21 cellular contexts compared by ENCODE assay signal in the genomic region with DNA sequence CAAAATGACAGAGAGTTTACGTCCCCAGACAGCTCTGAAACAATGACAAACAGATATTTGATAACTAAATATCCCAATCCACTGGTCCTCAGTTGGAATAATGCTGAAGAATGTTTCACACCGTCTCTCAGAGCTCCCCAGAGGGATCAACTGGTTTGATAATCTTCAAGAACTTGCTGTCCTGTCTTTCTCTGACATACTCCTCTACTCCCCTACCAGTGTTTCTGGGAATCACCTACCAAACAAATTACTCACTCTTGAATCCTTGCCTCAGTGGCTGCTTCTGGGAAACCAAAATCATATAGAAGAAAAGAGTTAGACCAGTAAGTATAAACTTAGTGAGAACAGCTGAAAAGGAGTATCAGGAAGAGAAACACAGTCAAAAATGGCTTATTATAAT.
DNase-seq lines count a peak whose midpoint lies in the region; ATAC-seq and TF ChIP-seq lines count a peak whose summit lies in the region.
"Had no signal": no experiment of that assay in that cellular context is flagged by ENCODE, and none has a peak within 500 bp of the region (broad histone marks: within the 10 kb centered on the region; RNA-seq: fewer than 3 reads in every experiment).

No MANE protein-coding gene starts in this region.

- TF ChIP-seq CTCF in fibroblast of the aortic adventitia (IDR thresholded peaks at IDR 0.05; ENCODE audit: insufficient read depth, low read length), result no peak

- DNase-seq in EH (ENCODE audit: low read depth) (peak; percentile 36), amniotic epithelial cell (ENCODE audit: low read depth) (peak; percentile 50), fibroblast of the aortic adventitia (ENCODE audit: low read depth) (peak; percentile 28), skeletal muscle cell (ENCODE audit: low read depth) (peak; percentile 71), activated gamma-delta T cell (lab: John Stamatoyannopoulos, UW) (no peak)
- DNase-seq in activated naive CD4-positive, alpha-beta T cell treated with Interleukin-2 at 50 U/mL for 16 hours, result no peak
- DNase-seq: CD8-positive, alpha-beta memory T cell; DMS79 treated with DMSO at 0.1 percent for 48 hours; GF-D8; GOT3; NCI-H1092; NCI-H1694; NCI-H2107; NCI-H2227 treated with DMSO at 0.1 percent for 48 hours; NCI-H524 treated with DMSO at 0.1 percent for 48 hours had no signal

- H3K4me3 ChIP-seq in fibroblast of the aortic adventitia (ENCODE audit: low read depth, low read length) (no peak overlapping the region), skeletal muscle cell (ENCODE audit: low read depth, low read length) (no peak overlapping the region)
- H3K4me3 ChIP-seq: BLaER1, MG63 had no signal

- ATAC-seq in GM19397 (IDR thresholded peaks at IDR 0.05; ENCODE audit: unreplicated experiment) (no peak), HG03378 (IDR thresholded peaks at IDR 0.05; ENCODE audit: unreplicated experiment) (no peak)
- ATAC-seq: Panc1, Right ventricle myocardium inferior had no signal

Comparison
In these comparisons a context has a peak if more than half of its experiments do, and no peak if none do; other contexts are left out.
1. DNase-seq: peak in EH (single experiment), amniotic epithelial cell (single experiment), fibroblast of the aortic adventitia (single experiment) and skeletal muscle cell (single experiment); none in activated naive CD4-positive, alpha-beta T cell treated with Interleukin-2 at 50 U/mL for 16 hours (single experiment) and activated gamma-delta T cell (single experiment).